In the genomic region with DNA sequence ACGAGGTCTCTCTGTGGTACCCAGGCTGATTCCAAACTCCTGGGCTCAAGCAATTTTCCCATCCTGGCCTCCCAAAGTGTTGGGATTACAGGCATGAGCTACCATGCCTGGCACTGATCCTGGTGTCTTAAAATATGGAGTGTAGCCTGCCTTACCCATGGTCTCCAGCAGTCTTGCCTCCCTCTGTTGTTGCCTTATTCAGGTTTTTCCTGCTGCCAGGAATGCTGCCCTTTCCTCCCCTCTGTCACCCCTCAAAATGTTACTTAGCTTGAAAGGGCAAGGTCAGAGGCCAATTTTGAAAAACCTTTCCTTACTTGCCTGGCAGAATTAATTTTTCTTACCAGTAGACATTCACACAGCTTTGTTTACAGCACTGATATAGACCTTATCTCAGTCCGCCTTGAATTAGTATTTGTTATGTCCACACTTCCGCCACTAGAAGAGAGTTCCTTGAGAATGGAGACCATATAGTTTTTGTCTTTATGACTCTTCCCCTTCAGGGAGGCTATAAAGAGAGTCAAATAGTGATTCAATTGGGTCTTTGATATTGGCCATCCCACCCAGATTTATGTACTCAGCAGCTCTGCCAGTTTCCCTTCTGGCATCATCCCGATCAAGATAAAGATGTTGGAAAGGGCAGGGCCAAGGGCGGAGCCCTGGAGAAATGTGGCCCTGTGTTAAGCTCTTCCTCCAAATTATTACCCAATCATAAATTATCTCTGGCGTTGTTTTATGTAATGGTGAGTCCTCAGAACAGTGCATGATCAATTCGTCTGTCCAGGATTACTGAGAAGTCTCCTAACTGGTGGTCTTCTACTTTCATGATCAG, we compare ENCODE assay signal across 18 cellular contexts. TPM values are rescaled to one million over a fixed set of nuclear protein-coding genes. Genes with fewer than 3 reads are reported as not detected.
DNase-seq lines count a peak whose midpoint lies in the region; ATAC-seq and TF ChIP-seq lines count a peak whose summit lies in the region.
"Had no signal": no experiment of that assay in that cellular context is flagged by ENCODE, and none has a peak within 500 bp of the region (broad histone marks: within the 10 kb centered on the region; RNA-seq: fewer than 3 reads in every experiment).

No MANE protein-coding gene starts in this region.

- no peak for TF ChIP-seq POLR2A in stomach (IDR thresholded peaks at IDR 0.05)

- H3K4me1 ChIP-seq in HEK293 (ENCODE audit: control insufficient read depth, insufficient read depth, low read length) (peaks cover 5% of the 10 kb centered on the region), stomach (peaks cover 5 to 31% (median 22%) of the 10 kb centered on the region in 4 donors)
- H3K4me1 ChIP-seq: right lobe of liver had no signal

- H3K27me3 Mint-ChIP-seq in WTC11 (ENCODE audit: low read depth) (peaks cover 3% of the 10 kb centered on the region; the same call in 1 of the 2 replicates), type B pancreatic cell (no peaks in the 10 kb centered on the region)

- no peak for TF ChIP-seq EP300 in stomach (IDR thresholded peaks at IDR 0.05)

- H3K9me3 ChIP-seq in HEK293 (ENCODE audit: control insufficient read depth, insufficient read depth, low read depth, low read length) (no peaks in the 10 kb centered on the region), stomach (no peaks in the 10 kb centered on the region)
- H3K9me3 ChIP-seq: body of pancreas, right lobe of liver had no signal

- H3K27me3 ChIP-seq in stomach = no peaks in the 10 kb centered on the region
- H3K27me3 ChIP-seq: body of pancreas, right lobe of liver had no signal

- H3K4me1 Mint-ChIP-seq in WTC11 = peaks cover 46% of the 10 kb centered on the region
- peaks cover 30% of the 10 kb centered on the region for H3K4me1 Mint-ChIP-seq in type B pancreatic cell (ENCODE audit: unreplicated experiment)
- H3K4me1 Mint-ChIP-seq: activated CD4-positive, alpha-beta memory T cell treated with anti-CD3 and anti-CD28 coated beads, Interleukin-2, amount 10 ng/mL, durations not matched to agents 7 days and 5 days had no signal

- H3K27ac Mint-ChIP-seq in WTC11 (peak overlapping the region; percentile 2; the same call in 1 of the 2 replicates), type B pancreatic cell (no peak overlapping the region)
- H3K27ac Mint-ChIP-seq: activated CD4-positive, alpha-beta memory T cell treated with anti-CD3 and anti-CD28 coated beads, Interleukin-2, amount 10 ng/mL, durations not matched to agents 7 days and 5 days; activated naive CD4-positive, alpha-beta T cell treated with anti-CD3 and anti-CD28 coated beads, Interleukin-2, amount 50 U/mL, for 72 hours had no signal

- CTCF ChIA-PET in HEK293 (lab: Yijun Ruan, JAX) (interaction anchor here (0.7 kb wide), 2 partner anchors 12 to 225 kb away, joined by 3 to 5 read pairs; no protein-coding TSS in a partner anchor), WTC11 (lab: Charles Lee) (interaction anchor here (0.8 to 0.9 kb wide), 3 partner anchors 40 to 238 kb away, joined by 3 to 4 read pairs (median 3); no protein-coding TSS in a partner anchor)

- 0 out of 2 replicates have a peak, but pooled peaks cover under 1% of the 10 kb centered on the region for H3K36me3 Mint-ChIP-seq in WTC11
- H3K36me3 Mint-ChIP-seq in type B pancreatic cell = peaks cover 17% of the 10 kb centered on the region
- H3K36me3 Mint-ChIP-seq: activated naive CD4-positive, alpha-beta T cell treated with anti-CD3 and anti-CD28 coated beads, Interleukin-2, amount 50 U/mL, for 72 hours had no signal

- no peak; the same call in 1 of the 2 replicates for ATAC-seq in WTC11
- peak; percentile 90 for ATAC-seq in left colon
- ATAC-seq: activated naive CD4-positive, alpha-beta T cell treated with anti-CD3 and anti-CD28 coated beads, Interleukin-2, amount 50 U/mL, for 72 hours; body of pancreas; right lobe of liver had no signal

- DNase-seq in WTC11 (ENCODE audit: low spot score) (no peak), left colon (peak; percentile 70 to 84), stomach (peak; percentile 38), D341Med (ENCODE audit: low spot score) (no peak), type B pancreatic cell (ENCODE audit: extremely low spot score, unreplicated experiment) (no peak), kidney tubule cell (ENCODE audit: low spot score) (no peak)
- DNase-seq: activated CD4-positive, alpha-beta memory T cell treated with anti-CD3 and anti-CD28 coated beads, Interleukin-2, amount 10 ng/mL, durations not matched to agents 7 days and 5 days; activated T-cell treated with anti-CD3 and anti-CD28 coated beads, Interleukin-2, amount 50 U/mL, for 48 hours; body of pancreas; GF-D8; islet precursor cell; NCI-H1092 treated with DMSO at 0.1 percent for 48 hours; NCI-H748 treated with DMSO at 0.1 percent for 48 hours; right lobe of liver; stimulated activated CD4-positive, alpha-beta T cell treated with anti-CD3 and anti-CD28 coated beads, Interleukin-2, amount 100 ng/mL, for 48 hours; SW 1271 had no signal

- TF ChIP-seq CTCF in HEK293 (tag by site-specific recombination; IDR thresholded peaks at IDR 0.05) (no peak), WTC11 (IDR thresholded peaks at IDR 0.05) (no peak), stomach (IDR thresholded peaks at IDR 0.05) (no peak), type B pancreatic cell (conservative IDR thresholded peaks at IDR 0.05) (no peak)

- H3K4me3 Mint-ChIP-seq in WTC11 (no peak overlapping the region), type B pancreatic cell (no peak overlapping the region)
- H3K4me3 Mint-ChIP-seq: activated CD4-positive, alpha-beta memory T cell treated with anti-CD3 and anti-CD28 coated beads, Interleukin-2, amount 10 ng/mL, durations not matched to agents 7 days and 5 days had no signal

- H3K36me3 ChIP-seq in HEK293 (ENCODE audit: control insufficient read depth in 2 of 2, insufficient read depth in 1 of 2, low read length in 2 of 2) (no peaks in the 10 kb centered on the region), stomach (no peaks in the 10 kb centered on the region)
- H3K36me3 ChIP-seq: right lobe of liver had no signal

- POLR2A ChIA-PET in HEK293 (lab: Yijun Ruan, JAX) (interaction anchor here (1.0 kb wide), 1 partner anchor 39 kb away, joined by 5 read pairs; a partner anchor contains a TSS), WTC11 (lab: Charles Lee) (interaction anchor here (0.7 kb wide), 1 partner anchor 39 kb away, joined by 3 read pairs; a partner anchor contains a TSS)

- H3K27ac ChIP-seq in HEK293 (ENCODE audit: extremely low read depth, low read depth, low read length) = no peak overlapping the region
- peak overlapping the region in 1 of 5 donors; percentile 18 for H3K27ac ChIP-seq in stomach
- H3K27ac ChIP-seq: body of pancreas, right lobe of liver had no signal

- intact Hi-C loops in left colon (cut with DNase I, micrococcal nuclease) = no loop called here
- intact Hi-C loops in stomach (cut with DNase I; ENCODE audit: low total_unique reads) = no loop called here

- 51 to 74% (median 64%) methylated on average over 7 of the region's 7 CpGs for WGBS in stomach, 5 donors

- H3K4me3 ChIP-seq in HEK293 (ENCODE audit: low read depth, low read length) (no peak overlapping the region), stomach (no peak overlapping the region)
- H3K4me3 ChIP-seq: body of pancreas, right lobe of liver had no signal

- H3K9me3 Mint-ChIP-seq in WTC11 = 0 out of 2 replicates have a peak, but pooled peaks cover under 1% of the 10 kb centered on the region
- H3K9me3 Mint-ChIP-seq in type B pancreatic cell = peaks cover 5% of the 10 kb centered on the region
- H3K9me3 Mint-ChIP-seq: activated CD4-positive, alpha-beta memory T cell treated with anti-CD3 and anti-CD28 coated beads, Interleukin-2, amount 10 ng/mL, durations not matched to agents 7 days and 5 days had no signal

TF ChIP-seq in HEK293, 187 proteins besides CTCF, POLR2A, EP300 and RAD21 (continues in another document):
- TF ChIP-seq, protein P1, sequence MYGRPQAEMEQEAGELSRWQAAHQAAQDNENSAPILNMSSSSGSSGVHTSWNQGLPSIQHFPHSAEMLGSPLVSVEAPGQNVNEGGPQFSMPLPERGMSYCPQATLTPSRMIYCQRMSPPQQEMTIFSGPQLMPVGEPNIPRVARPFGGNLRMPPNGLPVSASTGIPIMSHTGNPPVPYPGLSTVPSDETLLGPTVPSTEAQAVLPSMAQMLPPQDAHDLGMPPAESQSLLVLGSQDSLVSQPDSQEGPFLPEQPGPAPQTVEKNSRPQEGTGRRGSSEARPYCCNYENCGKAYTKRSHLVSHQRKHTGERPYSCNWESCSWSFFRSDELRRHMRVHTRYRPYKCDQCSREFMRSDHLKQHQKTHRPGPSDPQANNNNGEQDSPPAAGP (tag by site-specific recombination; IDR thresholded peaks at IDR 0.05) = peak; percentile 64; the same call in 1 of the 2 replicates
- TF ChIP-seq SP7 (tag by site-specific recombination; IDR thresholded peaks at IDR 0.05) = peak; percentile 58
- no peak for TF ChIP-seq ZNF510 (tag by site-specific recombination; IDR thresholded peaks at IDR 0.05; ENCODE audit: insufficient replicate concordance)

TF ChIP-seq in WTC11, 78 proteins besides CTCF, POLR2A, EP300 and RAD21 (continues in another document):
- TF ChIP-seq, protein P2, sequence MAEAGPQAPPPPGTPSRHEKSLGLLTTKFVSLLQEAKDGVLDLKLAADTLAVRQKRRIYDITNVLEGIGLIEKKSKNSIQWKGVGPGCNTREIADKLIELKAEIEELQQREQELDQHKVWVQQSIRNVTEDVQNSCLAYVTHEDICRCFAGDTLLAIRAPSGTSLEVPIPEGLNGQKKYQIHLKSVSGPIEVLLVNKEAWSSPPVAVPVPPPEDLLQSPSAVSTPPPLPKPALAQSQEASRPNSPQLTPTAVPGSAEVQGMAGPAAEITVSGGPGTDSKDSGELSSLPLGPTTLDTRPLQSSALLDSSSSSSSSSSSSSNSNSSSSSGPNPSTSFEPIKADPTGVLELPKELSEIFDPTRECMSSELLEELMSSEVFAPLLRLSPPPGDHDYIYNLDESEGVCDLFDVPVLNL (CRISPR knock-in tag; IDR thresholded peaks at IDR 0.05; ENCODE audit: borderline replicate concordance, low read depth) = no peak
- TF ChIP-seq, protein P3, sequence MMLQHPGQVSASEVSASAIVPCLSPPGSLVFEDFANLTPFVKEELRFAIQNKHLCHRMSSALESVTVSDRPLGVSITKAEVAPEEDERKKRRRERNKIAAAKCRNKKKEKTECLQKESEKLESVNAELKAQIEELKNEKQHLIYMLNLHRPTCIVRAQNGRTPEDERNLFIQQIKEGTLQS (CRISPR knock-in tag; conservative IDR thresholded peaks at IDR 0.05) = no peak

RNA-seq across cellular contexts. Expression of a gene that starts 38.8 kb away (rescaled TPM):
- 20.1 to 28.5 TPM (median 22.9 TPM) in 3 replicates for total RNA-seq in WTC11 (2021)
- 100 to 1,000 TPM; 105 to 106 TPM for total RNA-seq in left colon
- 100 to 1,000 TPM in 1 of 5 donors, 10 to 100 TPM in 4; 10.1 to 114 (median 38.1) TPM for total RNA-seq in stomach
- polyA plus RNA-seq in stomach = 10 to 100 TPM; 21.8 to 41.7 (median 29.9) TPM
- total RNA-seq in type B pancreatic cell (ENCODE audit: low replicate concordance) = 44.6 and 53.7 TPM in 2 replicates

Comparison
In these comparisons a context has a peak if more than half of its experiments do, and no peak if none do; other contexts are left out.
1. DNase-seq: peak in left colon (2 of 2) and stomach (single experiment); none in WTC11 (single experiment), D341Med (single experiment), type B pancreatic cell (single experiment) and kidney tubule cell (single experiment).